23 cellular contexts compared by ENCODE assay signal in the genomic region with DNA sequence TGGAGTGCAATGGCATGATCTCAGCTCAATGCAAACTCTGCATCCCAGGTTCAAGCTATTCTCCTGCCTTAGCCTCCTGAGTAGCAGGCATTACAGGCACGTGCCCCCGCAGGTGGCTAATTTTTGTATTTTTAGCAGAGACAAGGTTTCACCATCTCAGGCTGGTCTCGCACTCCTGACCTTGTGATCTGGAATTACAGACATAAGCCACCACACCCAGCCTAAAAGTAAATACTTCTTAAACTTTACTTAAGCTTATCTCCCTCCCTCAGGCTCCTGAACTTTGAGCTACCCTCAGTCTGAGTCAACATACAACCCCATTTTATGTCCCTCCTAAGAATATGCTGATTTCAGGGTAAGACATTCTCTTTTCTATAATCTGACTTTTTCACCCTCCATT.
A peak's percentile ranks its signal among the peaks of the same experiment; 100 is the strongest.
DNase-seq lines count a peak whose midpoint lies in the region; ATAC-seq, FAIRE-seq and TF ChIP-seq lines count a peak whose summit lies in the region.
"Had no signal": no experiment of that assay in that cellular context is flagged by ENCODE, and none has a peak within 500 bp of the region (broad histone marks: within the 10 kb centered on the region; RNA-seq: fewer than 3 reads in every experiment).

No MANE protein-coding gene starts in this region.

- no peaks in the 10 kb centered on the region; the same call in 1 of the 2 replicates for H3K9me3 ChIP-seq in Loucy (ENCODE audit: insufficient read depth, low read depth, low read length)
- no peaks in the 10 kb centered on the region for H3K9me3 ChIP-seq in body of pancreas

- TF ChIP-seq POLR2A in body of pancreas (IDR thresholded peaks at IDR 0.05) (no peak), GM12891 (IDR thresholded peaks at IDR 0.05; ENCODE audit: low read depth, low read length) (no peak)

- no peak overlapping the region for H3K4me3 ChIP-seq in Loucy (ENCODE audit: low read length, poor library complexity, severe bottlenecking)
- H3K4me3 ChIP-seq in body of pancreas = no peak overlapping the region
- H3K4me3 ChIP-seq in retinal pigment epithelial cell (ENCODE audit: low read length) = no peak overlapping the region
- H3K4me3 ChIP-seq: SJCRH30 had no signal

- H3K27me3 ChIP-seq in Loucy (ENCODE audit: insufficient read depth, low read length, poor library complexity, severe bottlenecking) = no peaks in the 10 kb centered on the region
- H3K27me3 ChIP-seq in body of pancreas = no peaks in the 10 kb centered on the region
- H3K27me3 ChIP-seq: SJCRH30 had no signal

- CTCF ChIA-PET in activated CD8-positive, alpha-beta T cell treated with anti-CD3 and anti-CD28 coated beads, Interleukin-2, amount 10 ng/mL, durations not matched to agents 7 days and 5 days (lab: Charles Lee) = no interaction called here

- FAIRE-seq in GM12891 (lab: Jason Lieb, UNC) = no peak
- FAIRE-seq: RCC 7860 had no signal

- POLR2A ChIA-PET in activated CD8-positive, alpha-beta T cell treated with anti-CD3 and anti-CD28 coated beads, Interleukin-2, amount 10 ng/mL, durations not matched to agents 7 days and 5 days (lab: Charles Lee) = no interaction called here

- H4K20me1 ChIP-seq in Loucy (ENCODE audit: insufficient read depth, low read length, poor library complexity, severe bottlenecking) = no peaks in the 10 kb centered on the region

- peak overlapping the region; percentile 21 to 54 (median 41) for H3K27ac ChIP-seq in body of pancreas
- H3K27ac ChIP-seq: SJCRH30 had no signal

- no peak for TF ChIP-seq CTCF in Loucy (conservative IDR thresholded peaks at IDR 0.05; ENCODE audit: low read length)
- no peak for TF ChIP-seq CTCF in body of pancreas (IDR thresholded peaks at IDR 0.05)
- TF ChIP-seq CTCF in mesothelial cell of epicardium (IDR thresholded peaks at IDR 0.05; ENCODE audit: unreplicated experiment) = no peak
- TF ChIP-seq CTCF in retinal pigment epithelial cell (conservative IDR thresholded peaks at IDR 0.05; ENCODE audit: low read depth, low read length) = no peak

- no peak overlapping the region for H3K9ac ChIP-seq in Loucy (ENCODE audit: low read depth, low read length, poor library complexity, severe bottlenecking)

- peak overlapping the region; percentile 31 for H3K27ac Mint-ChIP-seq in mesothelial cell of epicardium
- no peak overlapping the region for H3K27ac Mint-ChIP-seq in activated CD8-positive, alpha-beta T cell treated with anti-CD3 and anti-CD28 coated beads, Interleukin-2, amount 10 ng/mL, durations not matched to agents 7 days and 5 days
- H3K27ac Mint-ChIP-seq: CD4-positive, alpha-beta T cell; IgD-negative memory B cell had no signal

- H3K4me1 ChIP-seq in Loucy (ENCODE audit: insufficient read depth, low read length, poor library complexity, severe bottlenecking) = peaks cover 6% of the 10 kb centered on the region
- peaks cover 19% of the 10 kb centered on the region for H3K4me1 ChIP-seq in body of pancreas
- H3K4me1 ChIP-seq: SJCRH30 had no signal

- intact Hi-C loops in body of pancreas (cut with DNase I) = no loop called here

- H3K27me3 Mint-ChIP-seq in mesothelial cell of epicardium (ENCODE audit: low read depth) = no peaks in the 10 kb centered on the region
- no peaks in the 10 kb centered on the region for H3K27me3 Mint-ChIP-seq in activated CD8-positive, alpha-beta T cell treated with anti-CD3 and anti-CD28 coated beads, Interleukin-2, amount 10 ng/mL, durations not matched to agents 7 days and 5 days (ENCODE audit: low read depth)
- H3K27me3 Mint-ChIP-seq: CD4-positive, alpha-beta T cell; IgD-negative memory B cell had no signal

- no peaks in the 10 kb centered on the region for H3F3A ChIP-seq in Loucy (ENCODE audit: low read depth)

- peaks cover 6% of the 10 kb centered on the region for H3K4me1 Mint-ChIP-seq in mesothelial cell of epicardium
- peaks cover 13% of the 10 kb centered on the region for H3K4me1 Mint-ChIP-seq in activated CD8-positive, alpha-beta T cell treated with anti-CD3 and anti-CD28 coated beads, Interleukin-2, amount 10 ng/mL, durations not matched to agents 7 days and 5 days (ENCODE audit: low read depth)

- peak overlapping the region; percentile 4 for H3K4me2 ChIP-seq in Loucy (ENCODE audit: low read depth, low read length, poor library complexity, severe bottlenecking)

- H3K36me3 Mint-ChIP-seq in mesothelial cell of epicardium = peaks cover 39% of the 10 kb centered on the region
- peaks cover 86% of the 10 kb centered on the region for H3K36me3 Mint-ChIP-seq in activated CD8-positive, alpha-beta T cell treated with anti-CD3 and anti-CD28 coated beads, Interleukin-2, amount 10 ng/mL, durations not matched to agents 7 days and 5 days (ENCODE audit: low read depth)

- H3K36me3 ChIP-seq in Loucy (ENCODE audit: insufficient read depth, low read length) (no peaks in the 10 kb centered on the region), body of pancreas (replicated peaks in 1 of 2; ENCODE audit: insufficient read depth in 1 of 2, low read depth in 2 of 2) (no peaks in the 10 kb centered on the region)

- ATAC-seq in body of pancreas (peak; percentile 63), HG03280 (IDR thresholded peaks at IDR 0.05; ENCODE audit: unreplicated experiment) (no peak)
- no peak for ATAC-seq in activated CD8-positive, alpha-beta T cell treated with anti-CD3 and anti-CD28 coated beads, Interleukin-2, amount 10 ng/mL, durations not matched to agents 7 days and 5 days
- ATAC-seq: HCT116 had no signal

- peaks cover 38% of the 10 kb centered on the region for H3K79me2 ChIP-seq in Loucy (ENCODE audit: insufficient read depth, low read length)

- peaks cover 19% of the 10 kb centered on the region for H3K9me3 Mint-ChIP-seq in mesothelial cell of epicardium
- peaks cover 48% of the 10 kb centered on the region for H3K9me3 Mint-ChIP-seq in activated CD8-positive, alpha-beta T cell treated with anti-CD3 and anti-CD28 coated beads, Interleukin-2, amount 10 ng/mL, durations not matched to agents 7 days and 5 days (ENCODE audit: insufficient read depth)

- no peaks in the 10 kb centered on the region for H3K9me2 ChIP-seq in Loucy (replicated peaks; ENCODE audit: low read depth, low read length)

- H2AFZ ChIP-seq in Loucy (ENCODE audit: low read length) = no peak overlapping the region

- WGBS in body of pancreas, 2 donors = 41% methylated on average over 3 of the region's 3 CpGs

- peak; percentile 30 to 67 (median 40) for DNase-seq in body of pancreas
- no peak for DNase-seq in mesothelial cell of epicardium (ENCODE audit: low spot score in 2 of 2, unreplicated experiment in 2 of 2)
- peak; percentile 11 for DNase-seq in retinal pigment epithelial cell (ENCODE audit: low read depth)
- no peak for DNase-seq in activated CD8-positive, alpha-beta T cell treated with anti-CD3 and anti-CD28 coated beads, Interleukin-2, amount 10 ng/mL, durations not matched to agents 7 days and 5 days
- no peak for DNase-seq in activated effector memory CD4-positive, alpha-beta T cell treated with anti-CD3 and anti-CD28 coated beads, Interleukin-2, amount 50 U/mL, for 16 hours
- DNase-seq in GM12891 (ENCODE audit: insufficient read length, low spot score) = no peak
- DNase-seq: CD4-positive, alpha-beta T cell; COR-L47; DMS79; GOT3; Karpas-422; NCI-H1694; NCI-H2081; NCI-H2171 treated with DMSO at 0.1 percent for 48 hours; NCI-H524 treated with DMSO at 0.1 percent for 48 hours; NCI-H82; OCI-M1; SJCRH30 had no signal

- H3K4me3 Mint-ChIP-seq in mesothelial cell of epicardium = no peak overlapping the region
- no peak overlapping the region for H3K4me3 Mint-ChIP-seq in activated CD8-positive, alpha-beta T cell treated with anti-CD3 and anti-CD28 coated beads, Interleukin-2, amount 10 ng/mL, durations not matched to agents 7 days and 5 days
- H3K4me3 Mint-ChIP-seq: CD4-positive, alpha-beta T cell had no signal

TF ChIP-seq in GM12891, 5 proteins besides CTCF, POLR2A, EP300 and RAD21:
- no peak for TF ChIP-seq PAX5 (IDR thresholded peaks at IDR 0.05; ENCODE audit: insufficient read depth, low read length, severe bottlenecking)
- TF ChIP-seq TAF1 (IDR thresholded peaks at IDR 0.05; ENCODE audit: low read depth, low read length) = no peak
- TF ChIP-seq POU2F2 (IDR thresholded peaks at IDR 0.05; ENCODE audit: low read depth, low read length) = no peak
- no peak for TF ChIP-seq SPI1 (IDR thresholded peaks at IDR 0.05; ENCODE audit: low read depth, low read length)
- TF ChIP-seq POLR2AphosphoS5 (IDR thresholded peaks at IDR 0.05; ENCODE audit: low read depth, low read length) = no peak

Comparison
In these comparisons a context has a peak if more than half of its experiments do, and no peak if none do; other contexts are left out.
1. DNase-seq: peak in body of pancreas (4 of 4) and retinal pigment epithelial cell (single experiment); none in mesothelial cell of epicardium (0 of 2), activated CD8-positive, alpha-beta T cell treated with anti-CD3 and anti-CD28 coated beads, Interleukin-2, amount 10 ng/mL, durations not matched to agents 7 days and 5 days (single experiment), activated effector memory CD4-positive, alpha-beta T cell treated with anti-CD3 and anti-CD28 coated beads, Interleukin-2, amount 50 U/mL, for 16 hours (single experiment) and GM12891 (single experiment).